ENCODE assay signal across 8 cellular contexts in the genomic region with DNA sequence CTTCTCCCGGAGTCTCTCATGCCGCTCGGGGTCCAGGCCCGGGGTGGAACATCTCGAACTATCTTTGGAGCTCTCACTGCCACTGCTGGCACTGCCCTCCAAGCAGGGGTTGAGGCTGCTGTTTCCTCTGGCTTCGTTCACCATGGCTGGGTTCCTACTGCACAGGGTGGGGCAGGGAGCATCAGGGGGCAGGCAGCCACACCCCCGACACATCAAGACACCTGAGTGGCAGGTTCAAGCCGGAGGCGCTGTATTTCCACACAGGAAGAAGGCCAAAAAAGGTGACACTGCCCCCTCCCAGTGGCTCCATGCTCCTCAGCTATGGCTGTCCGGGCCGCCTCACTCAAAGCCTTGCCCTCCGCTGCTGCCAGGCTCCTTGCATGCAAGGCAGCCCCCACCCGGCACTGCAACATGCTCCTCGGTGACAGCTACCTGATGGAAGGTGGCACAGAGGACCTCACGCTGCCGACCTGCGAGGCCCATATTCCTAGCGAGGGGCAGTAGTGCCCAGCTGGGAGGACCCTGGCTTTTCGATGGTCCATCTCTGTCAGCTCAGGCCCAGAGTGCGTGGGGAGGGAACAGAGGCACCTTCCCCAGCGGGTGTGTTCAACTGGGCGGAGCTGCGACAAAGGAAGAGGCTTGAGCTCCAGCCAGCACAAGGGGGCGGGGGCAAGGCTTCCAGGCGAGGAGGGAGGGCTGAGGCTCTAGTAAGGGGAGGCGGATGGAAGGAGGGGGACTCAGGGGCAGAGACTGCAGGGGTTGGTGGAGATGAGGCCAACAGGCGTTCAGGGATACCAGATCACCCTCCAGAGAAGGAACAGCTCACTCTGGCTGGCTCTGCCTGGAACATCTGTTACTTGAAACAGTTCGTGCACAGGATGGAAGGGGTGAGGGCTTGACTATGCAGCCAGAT. TPM values are rescaled to one million over a fixed set of nuclear protein-coding genes. Genes with fewer than 3 reads are reported as not detected.
A peak's percentile ranks its signal among the peaks of the same experiment; 100 is the strongest.
DNase-seq lines count a peak whose midpoint lies in the region; ATAC-seq and TF ChIP-seq lines count a peak whose summit lies in the region.

No MANE protein-coding gene starts in this region.

- H3K36me3 ChIP-seq in effector memory CD4-positive, alpha-beta T cell (ENCODE audit: control insufficient read depth, insufficient read depth, low read length): peaks cover 22% of the 10 kb centered on the region
- peaks cover 0 to 22% of the 10 kb centered on the region in 2 donors for H3K36me3 ChIP-seq in lung (ENCODE audit: control insufficient read depth in 2 of 2, insufficient read depth in 2 of 2, low read length in 2 of 2)

- peak overlapping the region; percentile 52 for H3K27ac ChIP-seq in effector memory CD4-positive, alpha-beta T cell (ENCODE audit: insufficient read depth, low read length, poor library complexity, severe bottlenecking)
- H3K27ac ChIP-seq in lung (ENCODE audit: low read depth in 1 of 2, low read length in 1 of 2): peak overlapping the region; percentile 85 to 97

- no peaks in the 10 kb centered on the region for H3K27me3 ChIP-seq in effector memory CD4-positive, alpha-beta T cell (replicated peaks; ENCODE audit: control insufficient read depth, insufficient read depth, low read length, poor library complexity, severe bottlenecking)
- H3K27me3 ChIP-seq in lung (ENCODE audit: control insufficient read depth, insufficient read depth): no peaks in the 10 kb centered on the region

- WGBS in lung, 2 donors: 6% methylated on average over 28 of the region's 28 CpGs

- H3K4me3 ChIP-seq in AG09309 (ENCODE audit: control insufficient read depth, low read depth, low read length) (peak overlapping the region; percentile 56), lung (peak overlapping the region; percentile 53)
- H3K4me3 ChIP-seq in effector memory CD4-positive, alpha-beta T cell (ENCODE audit: insufficient read depth, low read depth, low read length, poor library complexity, severe bottlenecking): peak overlapping the region; percentile 57

- H3K4me1 ChIP-seq in effector memory CD4-positive, alpha-beta T cell (ENCODE audit: control insufficient read depth, insufficient read depth, low read length, poor library complexity, severe bottlenecking): peaks cover 32% of the 10 kb centered on the region
- peaks cover 8 to 11% of the 10 kb centered on the region in 2 donors for H3K4me1 ChIP-seq in lung (ENCODE audit: control insufficient read depth in 2 of 2, insufficient read depth in 2 of 2, low read length in 2 of 2)

- TF ChIP-seq CTCF in AG09309 (IDR thresholded peaks at IDR 0.05; ENCODE audit: control insufficient read depth, insufficient read depth, low read depth, low read length, missing control alignments) (no peak), lung (IDR thresholded peaks at IDR 0.05; ENCODE audit: control extremely low read depth, extremely low read depth) (no peak)

- H3K9me3 ChIP-seq in effector memory CD4-positive, alpha-beta T cell (ENCODE audit: control insufficient read depth, low read length): no peaks in the 10 kb centered on the region
- H3K9me3 ChIP-seq in lung (ENCODE audit: control insufficient read depth in 2 of 2, insufficient read depth in 1 of 2, low read length in 1 of 2): peaks cover 0 to 6% of the 10 kb centered on the region in 2 donors

- peak; percentile 89 for DNase-seq in AG09309 (ENCODE audit: low read depth)
- peak; percentile 40 for DNase-seq in NCI-H460 (ENCODE audit: extremely low read depth, low read depth)
- peak; percentile 38 to 58 for DNase-seq in activated CD8-positive, alpha-beta memory T cell treated with anti-CD3 and anti-CD28 coated beads for 1 hour (ENCODE audit: extremely low read depth in 1 of 2, low read depth in 1 of 2)
- DNase-seq in effector memory CD4-positive, alpha-beta T cell: peak; percentile 53 to 63 (median 60)
- DNase-seq in lung (ENCODE audit: low spot score): peak; percentile 90
- DNase-seq in stimulated activated CD4-positive, alpha-beta T cell treated with anti-CD3 and anti-CD28 coated beads, Interleukin-4, amount 100 ng/mL, for 48 hours (ENCODE audit: low read depth in 2 of 2): peak; percentile 55 to 58

- ATAC-seq in GM19463 (IDR thresholded peaks at IDR 0.05; ENCODE audit: unreplicated experiment) (peak; percentile 22), lung (ENCODE audit: insufficient read depth, low FRiP score) (peak; percentile 39), HG03097 (IDR thresholded peaks at IDR 0.05; ENCODE audit: low FRiP score, unreplicated experiment) (no peak)

RNA-seq across cellular contexts. Expression of gene MTHFR, which starts 2.5 kb away (rescaled TPM):
- total RNA-seq in NCI-H460 (2014; rRNA removed; shearing (Covaris generic)): 5.2 and 6.0 TPM in 2 replicates
- polyA plus RNA-seq in NCI-H460 (2014; cell fraction: nucleus; rRNA removed): 3.9 and 8.5 TPM in 2 replicates
- 10 to 100 TPM; 34.0 to 61.4 TPM for total RNA-seq in lung
- 10 to 100 TPM; 20.6 to 26.1 TPM for polyA plus RNA-seq in lung

RNA-seq across cellular contexts. Expression of gene CLCN6, which starts 2.8 kb away (rescaled TPM):
- 4.0 and 6.5 TPM in 2 replicates for total RNA-seq in NCI-H460 (2014; rRNA removed; shearing (Covaris generic))
- 12.3 and 24.0 TPM in 2 replicates for polyA plus RNA-seq in NCI-H460 (2014; cell fraction: nucleus; rRNA removed)
- 10 to 100 TPM; 16.7 to 35.7 TPM for total RNA-seq in lung
- 10 to 100 TPM; 17.9 to 18.2 TPM for polyA plus RNA-seq in lung

RNA-seq across cellular contexts. Expression of gene C1orf167, which starts 41.2 kb away (rescaled TPM):
- total RNA-seq in NCI-H460 (2014; rRNA removed; shearing (Covaris generic)): 0.14 TPM in 1 of 2 replicates, not detected in the other
- polyA plus RNA-seq in NCI-H460 (2014; cell fraction: nucleus; rRNA removed): 1.3 and 1.8 TPM in 2 replicates
- 1 to 10 TPM in 1 of 2 donors, under 1 TPM in 1; 0.91 to 7.2 TPM for total RNA-seq in lung
- 10 to 100 TPM; 11.0 to 11.3 TPM for polyA plus RNA-seq in lung

RNA-seq across cellular contexts. Expression of gene NPPA, which starts 44.4 kb away (rescaled TPM):
- total RNA-seq in NCI-H460 (2014; rRNA removed; shearing (Covaris generic)): not detected in 2 replicates
- not detected in 2 replicates for polyA plus RNA-seq in NCI-H460 (2014; cell fraction: nucleus; rRNA removed)
- total RNA-seq in lung: 10 to 100 TPM in 1 of 2 donors, not detected in 1; 19.8 TPM
- 1 to 10 TPM in 1 of 2 donors, under 1 TPM in 1; 0.81 to 6.7 TPM for polyA plus RNA-seq in lung

RNA-seq across cellular contexts. Expression of gene NPPB, which starts 55.5 kb away (rescaled TPM):
- total RNA-seq in NCI-H460 (2014; rRNA removed; shearing (Covaris generic)): not detected in 2 replicates
- not detected in 2 replicates for polyA plus RNA-seq in NCI-H460 (2014; cell fraction: nucleus; rRNA removed)
- 1 to 10 TPM in 1 of 2 donors, not detected in 1; 3.6 TPM for total RNA-seq in lung
- polyA plus RNA-seq in lung: 1 to 10 TPM in 1 of 2 donors, under 1 TPM in 1; 0.45 to 1.1 TPM

Comparison
In these comparisons a context has a peak if more than half of its experiments do, and no peak if none do; other contexts are left out.
1. DNase-seq: peak in every context shown above with its lines; median percentile 90 in lung; 89 in AG09309; 60 in effector memory CD4-positive, alpha-beta T cell; 56 in stimulated activated CD4-positive, alpha-beta T cell treated with anti-CD3 and anti-CD28 coated beads, Interleukin-4, amount 100 ng/mL, for 48 hours; 48 in activated CD8-positive, alpha-beta memory T cell treated with anti-CD3 and anti-CD28 coated beads for 1 hour; 40 in NCI-H460.